1 cellular context compared by ENCODE assay signal in genomic region chr3:48930590-48930989, GRCh38.
TF ChIP-seq lines count a peak whose summit lies in the region.

No MANE protein-coding gene starts in this region.

TF ChIP-seq in K562, 482 proteins besides CTCF, POLR2A, EP300 and RAD21:
- TF ChIP-seq CEBPG (CRISPR knock-in tag; IDR thresholded peaks at IDR 0.05) (no peak), CEBPG (tag; conservative IDR thresholded peaks at IDR 0.05 in 1 of 2, IDR thresholded peaks at IDR 0.05 in 1 of 2) (peak; percentile 25 to 75; a peak in 2 of 4 replicates), CEBPB (tag; IDR thresholded peaks at IDR 0.05) (peak; percentile 78), SFPQ (IDR thresholded peaks at IDR 0.05; ENCODE audit: low read depth, low read length) (no peak), ZNF23 (CRISPR knock-in tag; IDR thresholded peaks at IDR 0.05) (no peak)
